ENCODE assay signal across 14 cellular contexts in the genomic region with DNA sequence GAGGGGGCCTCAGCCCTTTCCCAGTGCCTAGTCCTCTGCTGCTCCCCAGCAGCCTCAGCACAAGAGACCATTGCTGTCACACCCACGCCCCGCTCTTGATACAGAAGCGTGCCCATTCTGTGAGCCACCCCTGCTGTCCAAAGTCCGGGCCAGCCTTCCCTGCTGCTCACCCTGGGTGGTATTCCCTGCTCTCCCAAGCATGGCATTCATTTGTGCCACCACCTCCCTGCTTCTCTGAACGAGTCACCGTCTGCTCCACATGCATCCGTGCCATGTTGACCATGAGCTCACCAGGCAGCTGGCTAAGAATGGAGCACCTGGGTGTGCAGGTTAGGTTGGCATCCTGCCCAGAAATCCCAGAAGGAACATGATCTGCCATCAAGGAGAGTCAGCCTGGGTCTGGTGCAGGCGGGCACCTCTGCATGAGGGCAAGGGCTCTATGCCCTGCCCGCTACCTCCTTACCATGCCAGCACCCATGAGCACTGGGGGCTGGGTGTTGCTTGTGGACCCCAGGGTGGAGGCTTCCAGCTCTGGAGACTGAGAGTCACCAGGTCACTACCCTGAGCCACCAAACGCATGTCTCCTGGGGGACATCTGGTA.
DNase-seq lines count a peak whose midpoint lies in the region; ATAC-seq, FAIRE-seq and TF ChIP-seq lines count a peak whose summit lies in the region.
"Had no signal": no experiment of that assay in that cellular context is flagged by ENCODE, and none has a peak within 500 bp of the region (broad histone marks: within the 10 kb centered on the region; RNA-seq: fewer than 3 reads in every experiment).

No MANE protein-coding gene starts in this region.

- H3K27ac Mint-ChIP-seq in stimulated activated effector memory CD8-positive, alpha-beta T cell treated with anti-CD3 and anti-CD28 coated beads, Interleukin-12 subunit alpha, Interleukin-12 subunit beta, amount 100 ng/mL, for 72 hours = no peak overlapping the region

- in situ Hi-C loops in GM23248 (cut with MboI) = no loop called here

- H3K36me3 Mint-ChIP-seq in stimulated activated effector memory CD8-positive, alpha-beta T cell treated with anti-CD3 and anti-CD28 coated beads, Interleukin-12 subunit alpha, Interleukin-12 subunit beta, amount 100 ng/mL, for 72 hours = no peaks in the 10 kb centered on the region

- no peak for TF ChIP-seq CTCF in bronchial epithelial cell (IDR thresholded peaks at IDR 0.05; ENCODE audit: insufficient read depth, low read length, severe bottlenecking)
- TF ChIP-seq CTCF in prostate gland (IDR thresholded peaks at IDR 0.05) = no peak

- H3K4me3 ChIP-seq in GM23248 = no peak overlapping the region
- H3K4me3 ChIP-seq in bronchial epithelial cell (ENCODE audit: low read depth, low read length) = no peak overlapping the region
- H3K4me3 ChIP-seq in prostate gland = no peak overlapping the region
- H3K4me3 ChIP-seq: thoracic aorta had no signal

- intact Hi-C loops in prostate gland (cut with DNase I) = no loop called here

- H3K27me3 ChIP-seq in GM23248 (replicated peaks; ENCODE audit: insufficient read depth) (no peaks in the 10 kb centered on the region), bronchial epithelial cell (ENCODE audit: control insufficient read depth, insufficient read depth, low read length) (no peaks in the 10 kb centered on the region), prostate gland (replicated peaks; ENCODE audit: insufficient read depth) (no peaks in the 10 kb centered on the region)

- H3K4me2 ChIP-seq in GM23248 (ENCODE audit: unreplicated experiment) = no peak overlapping the region

- DNase-seq in GM23248 = peak; percentile 50
- peak; percentile 92 to 97 for DNase-seq in NCI-H2081 (lab: John Stamatoyannopoulos, UW)
- peak; percentile 65 for DNase-seq in bronchial epithelial cell (ENCODE audit: low read depth)
- peak; percentile 33 for DNase-seq in prostate gland (ENCODE audit: low spot score)
- no peak for DNase-seq in NCI-H446 treated with DMSO at 0.1 percent for 48 hours (lab: John Stamatoyannopoulos, UW)
- no peak for DNase-seq in T-helper 2 cell
- no peak for DNase-seq in stimulated activated effector memory CD8-positive, alpha-beta T cell treated with anti-CD3 and anti-CD28 coated beads, Interleukin-12 subunit alpha, Interleukin-12 subunit beta, amount 100 ng/mL, for 72 hours (ENCODE audit: low spot score in 2 of 2)
- DNase-seq: activated CD8-positive, alpha-beta memory T cell treated with anti-CD3 and anti-CD28 coated beads, Interleukin-2, amount 50 U/mL, for 48 hours; Caco-2; foreskin melanocyte; islet precursor cell; NCI-H187 had no signal

- H3K9me3 Mint-ChIP-seq in stimulated activated effector memory CD8-positive, alpha-beta T cell treated with anti-CD3 and anti-CD28 coated beads, Interleukin-12 subunit alpha, Interleukin-12 subunit beta, amount 100 ng/mL, for 72 hours = no peaks in the 10 kb centered on the region

- peaks cover 8% of the 10 kb centered on the region; the same call in 1 of the 2 replicates for H4K20me1 ChIP-seq in GM23248 (ENCODE audit: insufficient read depth)

- H3K9me3 ChIP-seq in GM23248 (ENCODE audit: low read depth) (no peaks in the 10 kb centered on the region), prostate gland (no peaks in the 10 kb centered on the region)
- H3K9me3 ChIP-seq: Caco-2, thoracic aorta had no signal

- peaks cover 36% of the 10 kb centered on the region for H3K4me1 ChIP-seq in GM23248 (ENCODE audit: insufficient read depth)
- no peaks in the 10 kb centered on the region for H3K4me1 ChIP-seq in prostate gland (replicated peaks)
- H3K4me1 ChIP-seq: Caco-2 had no signal

- H3K27ac ChIP-seq in GM23248 (peak overlapping the region; percentile 66), prostate gland (no peak overlapping the region)
- H3K27ac ChIP-seq: thoracic aorta had no signal

- FAIRE-seq in bronchial epithelial cell (lab: Jason Lieb, UNC) = peak; percentile 80

- no peak overlapping the region for H3K9ac ChIP-seq in GM23248

- no peaks in the 10 kb centered on the region for H3K9me2 ChIP-seq in GM23248 (ENCODE audit: insufficient read depth)

- ATAC-seq in stimulated activated effector memory CD8-positive, alpha-beta T cell treated with anti-CD3 and anti-CD28 coated beads, Interleukin-12 subunit alpha, Interleukin-12 subunit beta, amount 100 ng/mL, for 72 hours = no peak

- H2AFZ ChIP-seq in GM23248 = no peak overlapping the region

- H3K79me2 ChIP-seq in GM23248 (ENCODE audit: insufficient read depth) = peaks cover 74% of the 10 kb centered on the region

- TF ChIP-seq POLR2A in prostate gland (IDR thresholded peaks at IDR 0.05) = no peak

- H3K36me3 ChIP-seq in GM23248 (ENCODE audit: low read depth) = peaks cover 38% of the 10 kb centered on the region
- no peaks in the 10 kb centered on the region for H3K36me3 ChIP-seq in bronchial epithelial cell (ENCODE audit: control insufficient read depth, insufficient read depth, low read length)
- no peaks in the 10 kb centered on the region for H3K36me3 ChIP-seq in prostate gland
- H3K36me3 ChIP-seq: thoracic aorta had no signal

- peaks cover 82% of the 10 kb centered on the region for H3F3A ChIP-seq in GM23248 (ENCODE audit: insufficient read depth)

- no peaks in the 10 kb centered on the region for H3K4me1 Mint-ChIP-seq in stimulated activated effector memory CD8-positive, alpha-beta T cell treated with anti-CD3 and anti-CD28 coated beads, Interleukin-12 subunit alpha, Interleukin-12 subunit beta, amount 100 ng/mL, for 72 hours

- no peak overlapping the region for H3K4me3 Mint-ChIP-seq in stimulated activated effector memory CD8-positive, alpha-beta T cell treated with anti-CD3 and anti-CD28 coated beads, Interleukin-12 subunit alpha, Interleukin-12 subunit beta, amount 100 ng/mL, for 72 hours
- H3K4me3 Mint-ChIP-seq: nephron had no signal

- WGBS in GM23248 (ENCODE audit: low coverage in 1 of 2, low lambda C conversion rate in 2 of 2, missing lambda C conversion rate in 2 of 2), 2 experiments = 64 to 67% methylated on average over 10 of the region's 10 CpGs
- WGBS in prostate gland = 76% methylated on average over 10 of the region's 10 CpGs

Comparison
In these comparisons a context has a peak if more than half of its experiments do, and no peak if none do; other contexts are left out.
1. DNase-seq: peak in GM23248 (single experiment), NCI-H2081 (2 of 2), bronchial epithelial cell (single experiment) and prostate gland (single experiment); none in NCI-H446 treated with DMSO at 0.1 percent for 48 hours (single experiment), T-helper 2 cell (0 of 5) and stimulated activated effector memory CD8-positive, alpha-beta T cell treated with anti-CD3 and anti-CD28 coated beads, Interleukin-12 subunit alpha, Interleukin-12 subunit beta, amount 100 ng/mL, for 72 hours (0 of 2).